2 cellular contexts compared by ENCODE assay signal in genomic region chr2:203551653-203552250, GRCh38.
TF ChIP-seq lines count a peak whose summit lies in the region.

No MANE protein-coding gene starts in this region.

TF ChIP-seq in A549, 52 proteins besides CTCF, POLR2A, EP300 and RAD21:
- TF ChIP-seq SMC3 (IDR thresholded peaks at IDR 0.05) (no peak), NPAS2 (CRISPR knock-in tag; IDR thresholded peaks at IDR 0.05; ENCODE audit: borderline replicate concordance) (no peak), CEBPB (IDR thresholded peaks at IDR 0.05) (peak; percentile 92 to 93)

TF ChIP-seq in IMR-90, 13 proteins besides CTCF, POLR2A, EP300 and RAD21:
- TF ChIP-seq CEBPB (IDR thresholded peaks at IDR 0.05; ENCODE audit: low read depth, low read length): peak; percentile 99
- TF ChIP-seq, protein P1, sequence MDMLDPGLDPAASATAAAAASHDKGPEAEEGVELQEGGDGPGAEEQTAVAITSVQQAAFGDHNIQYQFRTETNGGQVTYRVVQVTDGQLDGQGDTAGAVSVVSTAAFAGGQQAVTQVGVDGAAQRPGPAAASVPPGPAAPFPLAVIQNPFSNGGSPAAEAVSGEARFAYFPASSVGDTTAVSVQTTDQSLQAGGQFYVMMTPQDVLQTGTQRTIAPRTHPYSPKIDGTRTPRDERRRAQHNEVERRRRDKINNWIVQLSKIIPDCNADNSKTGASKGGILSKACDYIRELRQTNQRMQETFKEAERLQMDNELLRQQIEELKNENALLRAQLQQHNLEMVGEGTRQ (IDR thresholded peaks at IDR 0.05; ENCODE audit: low read depth, low read length): no peak
